Comparison of ENCODE assay signal across 21 cellular contexts in the genomic region with DNA sequence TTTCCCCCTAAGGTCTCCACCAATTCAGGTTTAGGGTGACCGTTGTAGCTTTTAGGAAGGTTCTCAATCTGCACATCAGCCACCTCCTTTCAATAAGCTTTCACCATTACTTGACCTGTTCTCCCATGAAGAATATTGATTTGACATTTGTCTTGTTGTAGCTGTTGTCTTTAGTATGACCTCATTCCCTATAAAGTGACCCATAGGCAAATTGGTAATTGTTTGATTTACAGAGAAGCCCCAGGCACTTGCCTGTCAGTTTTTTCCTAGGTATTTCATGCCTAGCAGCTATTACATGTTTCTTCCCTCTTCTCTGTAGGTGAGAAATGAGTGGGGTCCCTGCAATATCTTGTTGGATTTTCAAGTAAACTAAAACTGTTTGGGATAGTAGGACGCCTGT. TPM values are rescaled to one million over a fixed set of nuclear protein-coding genes. Genes with fewer than 3 reads are reported as not detected.
DNase-seq lines count a peak whose midpoint lies in the region; ATAC-seq and TF ChIP-seq lines count a peak whose summit lies in the region.
"Had no signal": no experiment of that assay in that cellular context is flagged by ENCODE, and none has a peak within 500 bp of the region (broad histone marks: within the 10 kb centered on the region; RNA-seq: fewer than 3 reads in every experiment).

No MANE protein-coding gene starts in this region.

- CTCF ChIA-PET in activated CD4-positive, alpha-beta memory T cell treated with anti-CD3 and anti-CD28 coated beads, Interleukin-2, amount 10 ng/mL, durations not matched to agents 7 days and 5 days (lab: Charles Lee), result interaction anchor here (0.8 to 2.1 kb wide), 4 partner anchors 11 to 139 kb away, joined by 3 to 8 read pairs (median 4); no protein-coding TSS in a partner anchor

- ATAC-seq in right cardiac atrium (no peak), HG03097 (IDR thresholded peaks at IDR 0.05; ENCODE audit: low FRiP score, unreplicated experiment) (no peak), HG03460 (IDR thresholded peaks at IDR 0.05; ENCODE audit: unreplicated experiment) (no peak)
- ATAC-seq: mucosa of descending colon had no signal

- H3K9me3 Mint-ChIP-seq in activated CD4-positive, alpha-beta memory T cell treated with anti-CD3 and anti-CD28 coated beads, Interleukin-2, amount 10 ng/mL, durations not matched to agents 7 days and 5 days, result no peaks in the 10 kb centered on the region
- peaks cover 4% of the 10 kb centered on the region for H3K9me3 Mint-ChIP-seq in glutamatergic neuron (ENCODE audit: unreplicated experiment)

- TF ChIP-seq POLR2A in thyroid gland (IDR thresholded peaks at IDR 0.05), result no peak

- DNase-seq in cardiac muscle cell (ENCODE audit: low read depth in 1 of 2, low spot score in 1 of 2) (no peak), right cardiac atrium (no peak), glutamatergic neuron (no peak), thyroid gland (no peak), NCI-H1417 treated with DMSO at 0.1 percent for 48 hours (lab: John Stamatoyannopoulos, UW) (no peak)
- no peak for DNase-seq in activated CD4-positive, alpha-beta memory T cell treated with anti-CD3 and anti-CD28 coated beads, Interleukin-2, amount 10 ng/mL, durations not matched to agents 7 days and 5 days
- DNase-seq: activated CD4-positive, alpha-beta T cell treated with anti-CD3 and anti-CD28 coated beads for 4 hours; Caco-2; dorsolateral prefrontal cortex; esophagus squamous epithelium; KBM-7; mucosa of descending colon; NCI-H2029 treated with DMSO at 0.1 percent for 48 hours; NCI-H446 treated with DMSO at 0.1 percent for 48 hours; NK-92 treated with Interleukin-12 subunit alpha and Interleukin-12 subunit beta, amount 100 ng/mL, for 24 hours; occipital lobe had no signal

- H3K27ac ChIP-seq in cardiac muscle cell, result peak overlapping the region; percentile 77
- H3K27ac ChIP-seq in right cardiac atrium (ENCODE audit: low read length), result no peak overlapping the region
- H3K27ac ChIP-seq in thyroid gland, result peak overlapping the region in 2 of 3 donors; percentile 7 to 27
- H3K27ac ChIP-seq: esophagus squamous epithelium, right atrium auricular region, thoracic aorta had no signal

- no peaks in the 10 kb centered on the region for H3K27me3 Mint-ChIP-seq in activated CD4-positive, alpha-beta memory T cell treated with anti-CD3 and anti-CD28 coated beads, Interleukin-2, amount 10 ng/mL, durations not matched to agents 7 days and 5 days
- peaks cover 3% of the 10 kb centered on the region for H3K27me3 Mint-ChIP-seq in glutamatergic neuron (ENCODE audit: unreplicated experiment)

- intact Hi-C loops in right cardiac atrium (cut with DNase I) (no loop called here), thyroid gland (cut with DNase I) (no loop called here)

- H3K27ac Mint-ChIP-seq in activated CD4-positive, alpha-beta memory T cell treated with anti-CD3 and anti-CD28 coated beads, Interleukin-2, amount 10 ng/mL, durations not matched to agents 7 days and 5 days, result peak overlapping the region; percentile 16
- peak overlapping the region; percentile 94 for H3K27ac Mint-ChIP-seq in glutamatergic neuron (ENCODE audit: unreplicated experiment)

- peaks cover 44% of the 10 kb centered on the region for H3K4me1 Mint-ChIP-seq in activated CD4-positive, alpha-beta memory T cell treated with anti-CD3 and anti-CD28 coated beads, Interleukin-2, amount 10 ng/mL, durations not matched to agents 7 days and 5 days
- peaks cover 22% of the 10 kb centered on the region for H3K4me1 Mint-ChIP-seq in glutamatergic neuron (ENCODE audit: low read depth, unreplicated experiment)

- TF ChIP-seq CTCF in cardiac muscle cell (IDR thresholded peaks at IDR 0.05; ENCODE audit: low read depth, low read length) (no peak), glutamatergic neuron (IDR thresholded peaks at IDR 0.05; ENCODE audit: partially characterized antibody, unreplicated experiment) (no peak), thyroid gland (IDR thresholded peaks at IDR 0.05) (no peak)

- POLR2A ChIA-PET in activated CD4-positive, alpha-beta memory T cell treated with anti-CD3 and anti-CD28 coated beads, Interleukin-2, amount 10 ng/mL, durations not matched to agents 7 days and 5 days (lab: Charles Lee), result interaction anchor here (0.9 to 2.1 kb wide), 8 partner anchors 10 to 139 kb away, joined by 3 to 9 read pairs (median 3); no protein-coding TSS in a partner anchor

- H3K4me3 ChIP-seq in cardiac muscle cell (no peak overlapping the region), right cardiac atrium (ENCODE audit: low read length) (no peak overlapping the region), thyroid gland (replicated peaks in 1 of 3) (no peak overlapping the region)
- H3K4me3 ChIP-seq: dorsolateral prefrontal cortex, esophagus squamous epithelium, mucosa of descending colon, right atrium auricular region, SK-N-MC, thoracic aorta had no signal

- H3K9me3 ChIP-seq in cardiac muscle cell (ENCODE audit: low read depth) (no peaks in the 10 kb centered on the region), right cardiac atrium (ENCODE audit: control insufficient read depth, low read length) (no peaks in the 10 kb centered on the region), thyroid gland (no peaks in the 10 kb centered on the region)
- H3K9me3 ChIP-seq: Caco-2, esophagus squamous epithelium, mucosa of descending colon, right atrium auricular region, thoracic aorta had no signal

- no peaks in the 10 kb centered on the region for H3K27me3 ChIP-seq in cardiac muscle cell
- H3K27me3 ChIP-seq in right cardiac atrium (ENCODE audit: control insufficient read depth, insufficient read depth), result no peaks in the 10 kb centered on the region
- no peaks in the 10 kb centered on the region for H3K27me3 ChIP-seq in thyroid gland
- H3K27me3 ChIP-seq: dorsolateral prefrontal cortex, esophagus squamous epithelium, right atrium auricular region had no signal

- WGBS in right cardiac atrium, result 95% methylated on average over 2 of the region's 2 CpGs
- WGBS in thyroid gland, 2 donors, result 96 to 99% methylated on average over 2 of the region's 2 CpGs

- H3K36me3 ChIP-seq in cardiac muscle cell (peaks cover 70% of the 10 kb centered on the region), thyroid gland (peaks cover 45 to 67% of the 10 kb centered on the region in 2 donors)

- H3K4me1 ChIP-seq in cardiac muscle cell (ENCODE audit: low read depth) (peaks cover 4% of the 10 kb centered on the region), right cardiac atrium (ENCODE audit: control insufficient read depth, insufficient read depth, low read length) (peaks cover 3% of the 10 kb centered on the region), thyroid gland (peaks cover 2 to 3% of the 10 kb centered on the region in 2 donors)

- H3K36me3 Mint-ChIP-seq in activated CD4-positive, alpha-beta memory T cell treated with anti-CD3 and anti-CD28 coated beads, Interleukin-2, amount 10 ng/mL, durations not matched to agents 7 days and 5 days (ENCODE audit: low read depth), result peaks cover 84% of the 10 kb centered on the region
- H3K36me3 Mint-ChIP-seq in glutamatergic neuron (ENCODE audit: unreplicated experiment), result peaks cover 10% of the 10 kb centered on the region

- no peak overlapping the region for H3K4me3 Mint-ChIP-seq in activated CD4-positive, alpha-beta memory T cell treated with anti-CD3 and anti-CD28 coated beads, Interleukin-2, amount 10 ng/mL, durations not matched to agents 7 days and 5 days
- peak overlapping the region; percentile 70 for H3K4me3 Mint-ChIP-seq in glutamatergic neuron (ENCODE audit: unreplicated experiment)

RNA-seq across cellular contexts. Expression of a gene that starts 36.0 kb away (rescaled TPM):
- 49.5 and 118 TPM in 2 replicates for total RNA-seq in cardiac muscle cell
- polyA plus RNA-seq in cardiac muscle cell, result 60.8 and 90.6 TPM in 2 replicates
- total RNA-seq in right cardiac atrium, result 10 to 100 TPM; 62.7 to 83.6 (median 65.1) TPM
- 28.4 TPM for polyA plus RNA-seq in right cardiac atrium
- 100 to 1,000 TPM; 141 to 155 TPM for total RNA-seq in activated CD4-positive, alpha-beta memory T cell treated with anti-CD3 and anti-CD28 coated beads, Interleukin-2, amount 10 ng/mL, durations not matched to agents 7 days and 5 days
- 201 TPM for total RNA-seq in glutamatergic neuron (ENCODE audit: unreplicated experiment)
- 100 to 1,000 TPM; 149 to 299 (median 213) TPM for total RNA-seq in thyroid gland
